In the genomic region with DNA sequence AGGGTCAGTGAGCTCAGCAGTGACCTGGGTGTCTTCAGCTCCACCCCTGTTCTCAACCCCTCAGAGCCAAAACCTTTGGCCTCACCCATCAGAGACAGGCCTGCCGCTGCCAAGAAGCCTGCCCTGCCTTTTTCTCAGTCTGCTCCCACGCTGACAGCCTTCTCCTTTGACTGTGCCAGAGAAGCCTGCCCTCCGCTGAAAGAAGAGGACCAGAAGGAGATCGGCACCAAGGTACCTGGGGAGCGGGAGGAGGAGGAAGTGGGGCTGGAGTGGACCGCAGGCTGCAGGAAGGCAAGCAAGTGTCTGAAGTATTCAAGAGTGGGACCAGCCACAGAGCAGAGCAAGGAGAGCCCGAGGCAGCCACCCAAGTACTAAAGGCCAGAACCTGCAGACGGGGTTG, we compare ENCODE assay signal across 11 cellular contexts. TPM values are rescaled to one million over a fixed set of nuclear protein-coding genes. Genes with fewer than 3 reads are reported as not detected.
A peak's percentile ranks its signal among the peaks of the same experiment; 100 is the strongest.
DNase-seq lines count a peak whose midpoint lies in the region; ATAC-seq and TF ChIP-seq lines count a peak whose summit lies in the region.
"Had no signal": no experiment of that assay in that cellular context is flagged by ENCODE, and none has a peak within 500 bp of the region (broad histone marks: within the 10 kb centered on the region; RNA-seq: fewer than 3 reads in every experiment).

No MANE protein-coding gene starts in this region.

- H3K36me3 ChIP-seq in esophagus squamous epithelium: no peaks in the 10 kb centered on the region

- intact Hi-C loops in left ventricle myocardium superior (cut with micrococcal nuclease): no loop called here
- intact Hi-C loops in dorsolateral prefrontal cortex (cut with DNase I): no loop called here
- intact Hi-C loops in esophagus squamous epithelium (cut with DNase I): no loop called here

- ATAC-seq in HG02759 (IDR thresholded peaks at IDR 0.05; ENCODE audit: unreplicated experiment) (peak; percentile 5), left ventricle myocardium superior (peak; percentile 5), GM18867 (IDR thresholded peaks at IDR 0.05; ENCODE audit: unreplicated experiment) (no peak)

- peaks cover 15% of the 10 kb centered on the region for H3K36me3 Mint-ChIP-seq in activated CD4-positive, alpha-beta memory T cell treated with anti-CD3 and anti-CD28 coated beads, Interleukin-2, amount 10 ng/mL, durations not matched to agents 7 days and 5 days (ENCODE audit: low read depth)

- WGBS in esophagus squamous epithelium, 2 donors: 55 to 73% methylated on average over 4 to 7 of the region's 8 CpGs

- H3K4me3 ChIP-seq in dorsolateral prefrontal cortex (no peak overlapping the region), esophagus squamous epithelium (peak overlapping the region in 1 of 4 donors; percentile 15)

- H3K4me1 Mint-ChIP-seq in activated CD4-positive, alpha-beta memory T cell treated with anti-CD3 and anti-CD28 coated beads, Interleukin-2, amount 10 ng/mL, durations not matched to agents 7 days and 5 days: peaks cover 82% of the 10 kb centered on the region

- H3K27ac ChIP-seq in dorsolateral prefrontal cortex (no peak overlapping the region), esophagus squamous epithelium (peak overlapping the region in 2 of 4 donors; percentile 59 to 79)

- CTCF ChIA-PET in activated CD4-positive, alpha-beta memory T cell treated with anti-CD3 and anti-CD28 coated beads, Interleukin-2, amount 10 ng/mL, durations not matched to agents 7 days and 5 days (lab: Charles Lee): interaction anchor here (0.7 to 2.9 kb wide), 7 partner anchors 13 to 297 kb away, joined by 3 to 15 read pairs (median 7); a partner anchor contains a TSS

- POLR2A ChIA-PET in activated CD4-positive, alpha-beta memory T cell treated with anti-CD3 and anti-CD28 coated beads, Interleukin-2, amount 10 ng/mL, durations not matched to agents 7 days and 5 days (lab: Charles Lee): interaction anchor here (1.1 to 7.3 kb wide), 15 partner anchors 12 to 194 kb away, joined by 3 to 87 read pairs (median 10); a partner anchor contains a TSS

- TF ChIP-seq CTCF in dorsolateral prefrontal cortex (IDR thresholded peaks at IDR 0.05 in 54 of 56, conservative IDR thresholded peaks at IDR 0.05 in 2 of 56; ENCODE audit: low read depth in 1 of 56, partially characterized antibody in 56 of 56) (no peak), esophagus squamous epithelium (IDR thresholded peaks at IDR 0.05) (no peak)

- DNase-seq in activated CD4-positive, alpha-beta memory T cell treated with anti-CD3 and anti-CD28 coated beads, Interleukin-2, amount 10 ng/mL, durations not matched to agents 7 days and 5 days: no peak
- DNase-seq in left ventricle myocardium superior (peak; percentile 64), dorsolateral prefrontal cortex (no peak), esophagus squamous epithelium (lab: John Stamatoyannopoulos, UW) (no peak), RPMI8226 (no peak)
- DNase-seq in stimulated activated CD4-positive, alpha-beta T cell treated with anti-CD3 and anti-CD28 coated beads, Interleukin-4, amount 100 ng/mL, for 48 hours (ENCODE audit: low read depth in 2 of 2): peak; percentile 7 to 30
- DNase-seq: NCI-H1694 had no signal

- H3K27me3 Mint-ChIP-seq in activated CD4-positive, alpha-beta memory T cell treated with anti-CD3 and anti-CD28 coated beads, Interleukin-2, amount 10 ng/mL, durations not matched to agents 7 days and 5 days: no peaks in the 10 kb centered on the region

- no peaks in the 10 kb centered on the region for H3K9me3 Mint-ChIP-seq in activated CD4-positive, alpha-beta memory T cell treated with anti-CD3 and anti-CD28 coated beads, Interleukin-2, amount 10 ng/mL, durations not matched to agents 7 days and 5 days

- no peaks in the 10 kb centered on the region for H3K9me3 ChIP-seq in esophagus squamous epithelium

- no peaks in the 10 kb centered on the region for H3K27me3 ChIP-seq in dorsolateral prefrontal cortex
- no peaks in the 10 kb centered on the region for H3K27me3 ChIP-seq in esophagus squamous epithelium

- peaks cover 0 to 66% (median 24%) of the 10 kb centered on the region in 3 donors for H3K4me1 ChIP-seq in esophagus squamous epithelium

- H3K27ac Mint-ChIP-seq in activated CD4-positive, alpha-beta memory T cell treated with anti-CD3 and anti-CD28 coated beads, Interleukin-2, amount 10 ng/mL, durations not matched to agents 7 days and 5 days: peak overlapping the region; percentile 98

- peak overlapping the region; percentile 89 for H3K4me3 Mint-ChIP-seq in activated CD4-positive, alpha-beta memory T cell treated with anti-CD3 and anti-CD28 coated beads, Interleukin-2, amount 10 ng/mL, durations not matched to agents 7 days and 5 days

- TF ChIP-seq POLR2A in esophagus squamous epithelium (IDR thresholded peaks at IDR 0.05): no peak

RNA-seq across cellular contexts. Expression of a gene that starts 33.2 kb away (rescaled TPM):
- 10 to 100 TPM in 1 of 2 experiments, 1 to 10 TPM in 1; 8.9 to 10.3 TPM for total RNA-seq in activated CD4-positive, alpha-beta memory T cell treated with anti-CD3 and anti-CD28 coated beads, Interleukin-2, amount 10 ng/mL, durations not matched to agents 7 days and 5 days
- total RNA-seq in left ventricle myocardium superior: 43.9 TPM
- total RNA-seq in dorsolateral prefrontal cortex: 10 to 100 TPM in 45 of 120 experiments, 1 to 10 TPM in 75; 1.9 to 37.0 (median 8.6) TPM
- under 1 TPM in 3 of 4 donors, not detected in 1; 0.03 to 0.76 (median 0.48) TPM for total RNA-seq in esophagus squamous epithelium
- total RNA-seq: renal cortical epithelial cell had no signal

RNA-seq across cellular contexts. Expression of a gene that starts 60.0 kb away (rescaled TPM):
- total RNA-seq in activated CD4-positive, alpha-beta memory T cell treated with anti-CD3 and anti-CD28 coated beads, Interleukin-2, amount 10 ng/mL, durations not matched to agents 7 days and 5 days: not detected
- 0.84 TPM for total RNA-seq in left ventricle myocardium superior
- 1 to 10 TPM in 7 of 120 experiments, under 1 TPM in 113; 0.07 to 1.8 (median 0.38) TPM for total RNA-seq in dorsolateral prefrontal cortex
- total RNA-seq in esophagus squamous epithelium: under 1 TPM in 1 of 4 donors, not detected in 3; 0.04 TPM
- total RNA-seq: H1, renal cortical epithelial cell had no signal

Comparison
In these comparisons a context has a peak if more than half of its experiments do, and no peak if none do; other contexts are left out.
1. DNase-seq: peak in left ventricle myocardium superior (single experiment) and stimulated activated CD4-positive, alpha-beta T cell treated with anti-CD3 and anti-CD28 coated beads, Interleukin-4, amount 100 ng/mL, for 48 hours (2 of 2); none in activated CD4-positive, alpha-beta memory T cell treated with anti-CD3 and anti-CD28 coated beads, Interleukin-2, amount 10 ng/mL, durations not matched to agents 7 days and 5 days (single experiment), dorsolateral prefrontal cortex (0 of 10), esophagus squamous epithelium (single experiment) and RPMI8226 (single experiment).